Comparison of ENCODE assay signal across 1 cellular context in genomic region chr2:10498525-10499274, GRCh38.
TF ChIP-seq lines count a peak whose summit lies in the region.

No MANE protein-coding gene starts in this region.

TF ChIP-seq in A549, 52 proteins besides CTCF, POLR2A, EP300 and RAD21 (continued from another document):
- TF ChIP-seq PHF8 (IDR thresholded peaks at IDR 0.05; ENCODE audit: borderline replicate concordance, low read depth) (no peak), SMC3 (IDR thresholded peaks at IDR 0.05) (no peak), ZNF302 (CRISPR knock-in tag; IDR thresholded peaks at IDR 0.05) (no peak), PBX3 (IDR thresholded peaks at IDR 0.05) (no peak), ZC3H11A (IDR thresholded peaks at IDR 0.05) (no peak), RFX5 (IDR thresholded peaks at IDR 0.05) (no peak)
TF ChIP-seq in A549: peak in this region for 0.
